Comparison of ENCODE assay signal across 8 cellular contexts in the genomic region with DNA sequence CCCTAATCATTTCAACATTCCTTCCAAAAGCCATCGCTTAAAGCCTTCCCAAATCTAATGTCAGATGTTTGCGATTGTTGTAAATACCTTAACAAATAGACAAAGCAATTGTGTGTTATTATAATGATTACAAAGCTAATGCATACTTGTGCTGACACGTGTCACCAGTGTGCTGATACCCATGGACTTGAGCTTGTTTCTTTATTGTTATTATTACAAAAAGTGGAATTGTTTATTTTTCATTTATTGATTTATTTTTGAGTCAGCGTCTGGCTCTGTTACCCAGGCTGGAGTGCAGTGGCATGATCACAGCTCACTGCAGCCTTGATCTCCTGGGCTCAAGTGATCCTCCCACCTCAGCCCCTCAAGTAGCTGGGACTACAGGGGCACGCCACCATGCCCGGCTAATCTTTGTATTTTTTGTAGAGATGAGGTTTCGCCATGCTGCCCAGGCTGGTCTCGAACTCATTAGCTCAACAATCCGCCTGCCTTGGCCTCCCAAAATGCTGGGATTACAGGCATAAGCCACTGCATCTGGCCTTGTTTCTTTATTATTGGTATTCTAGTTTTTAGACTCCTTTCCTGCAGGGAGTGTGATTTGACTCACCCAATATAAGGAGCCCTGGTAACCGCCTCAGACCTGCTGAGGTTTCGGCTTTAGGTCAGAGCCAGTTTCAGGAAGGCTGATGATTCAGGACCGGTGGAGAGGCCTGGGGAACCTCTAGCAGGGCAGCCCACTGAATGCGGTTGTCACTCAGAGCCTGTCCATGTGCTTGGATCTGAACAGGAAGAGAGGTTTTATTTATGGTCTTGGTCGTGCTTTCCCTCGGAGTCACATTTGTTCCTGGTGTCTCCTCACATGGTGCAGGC. TPM values are rescaled to one million over a fixed set of nuclear protein-coding genes. Genes with fewer than 3 reads are reported as not detected.
DNase-seq lines count a peak whose midpoint lies in the region; ATAC-seq lines count a peak whose summit lies in the region.

No MANE protein-coding gene starts in this region.

- no peak for DNase-seq in activated CD4-positive, CD25-positive, alpha-beta regulatory T cell (lab: John Stamatoyannopoulos, UW)
- DNase-seq in activated T-cell treated with anti-CD3 and anti-CD28 coated beads, Interleukin-2, amount 50 U/mL, for 48 hours: peak; percentile 81 to 82
- DNase-seq in stimulated activated CD4-positive, alpha-beta T cell treated with anti-CD3 and anti-CD28 coated beads, TNF-alpha, amount 100 ng/mL, for 24 hours (ENCODE audit: low read depth in 3 of 3): peak; percentile 10 to 70 (median 11)
- DNase-seq in OCI-M2 (lab: John Stamatoyannopoulos, UW; ENCODE audit: unreplicated experiment) (no peak), HuH-7.5 (ENCODE audit: low spot score) (no peak), SK-N-DZ (ENCODE audit: low spot score) (no peak)

- peak; percentile 93 to 95 for ATAC-seq in activated CD4-positive, CD25-positive, alpha-beta regulatory T cell treated with anti-CD3 and anti-CD28 coated beads, Interleukin-2, amount 50 U/mL, for 24 hours
- ATAC-seq in HG02981 (IDR thresholded peaks at IDR 0.05; ENCODE audit: unreplicated experiment): peak; percentile 63

RNA-seq across cellular contexts. Expression of gene FBXO17, which starts 2.1 kb away (rescaled TPM):
- polyA plus RNA-seq in SK-N-DZ (2014; cell fraction: cytosol; rRNA removed): 11.6 and 22.8 TPM in 2 replicates
- 16.7 and 17.5 TPM in 2 replicates for polyA plus RNA-seq in SK-N-DZ (2014; cell fraction: nucleus; rRNA removed)

RNA-seq across cellular contexts. Expression of gene MRPS12, which starts 46.9 kb away (rescaled TPM):
- 50.4 and 57.4 TPM in 2 replicates for polyA plus RNA-seq in SK-N-DZ (2014; cell fraction: cytosol; rRNA removed)
- 34.8 and 38.0 TPM in 2 replicates for polyA plus RNA-seq in SK-N-DZ (2014; cell fraction: nucleus; rRNA removed)

RNA-seq across cellular contexts. Expression of gene SARS2, which starts 47.1 kb away (rescaled TPM):
- polyA plus RNA-seq in SK-N-DZ (2014; cell fraction: cytosol; rRNA removed): 45.8 and 68.0 TPM in 2 replicates
- 178 and 201 TPM in 2 replicates for polyA plus RNA-seq in SK-N-DZ (2014; cell fraction: nucleus; rRNA removed)

RNA-seq across cellular contexts. Expression of gene FBXO27, which starts 54.7 kb away (rescaled TPM):
- 0.36 and 0.93 TPM in 2 replicates for polyA plus RNA-seq in SK-N-DZ (2014; cell fraction: cytosol; rRNA removed)
- not detected in 2 replicates for polyA plus RNA-seq in SK-N-DZ (2014; cell fraction: nucleus; rRNA removed)

Comparison
In these comparisons a context has a peak if more than half of its experiments do, and no peak if none do; other contexts are left out.
1. DNase-seq: peak in activated T-cell treated with anti-CD3 and anti-CD28 coated beads, Interleukin-2, amount 50 U/mL, for 48 hours (2 of 2) and stimulated activated CD4-positive, alpha-beta T cell treated with anti-CD3 and anti-CD28 coated beads, TNF-alpha, amount 100 ng/mL, for 24 hours (3 of 3); none in activated CD4-positive, CD25-positive, alpha-beta regulatory T cell (0 of 4), OCI-M2 (single experiment), HuH-7.5 (single experiment) and SK-N-DZ (single experiment).